Comparison of ENCODE assay signal across 38 cellular contexts in genomic region chr3:44464509-44464908, GRCh38.
"Had no signal": no experiment of that assay in that cellular context is flagged by ENCODE, and none has a peak within 500 bp of the region (broad histone marks: within the 10 kb centered on the region; RNA-seq: fewer than 3 reads in every experiment).

No MANE protein-coding gene starts in this region.

- H3K4me3 ChIP-seq: adrenal gland, ascending aorta, body of pancreas, breast epithelium, cardiac muscle cell had no signal

- H3K27ac ChIP-seq: adrenal gland, ascending aorta, body of pancreas, brain microvascular endothelial cell, breast epithelium, cardiac muscle cell had no signal

- H3K9me3 ChIP-seq: adrenal gland had no signal

- H3K27me3 ChIP-seq: adrenal gland, ascending aorta, body of pancreas, brain microvascular endothelial cell, breast epithelium, cardiac muscle cell had no signal

- H3K27me3 Mint-ChIP-seq: activated naive CD4-positive, alpha-beta T cell treated with anti-CD3 and anti-CD28 coated beads, Interleukin-2, amount 10 ng/mL, durations not matched to agents 7 days and 5 days; activated naive CD4-positive, alpha-beta T cell treated with anti-CD3 and anti-CD28 coated beads, Interleukin-2, amount 50 U/mL, for 24 hours; activated naive CD8-positive, alpha-beta T cell; activated naive CD8-positive, alpha-beta T cell treated with anti-CD3 and anti-CD28 coated beads for 36 hours; activated naive CD8-positive, alpha-beta T cell treated with anti-CD3 and anti-CD28 coated beads, Interleukin-2, amount 10 ng/mL, durations not matched to agents 7 days and 5 days; activated naive CD8-positive, alpha-beta T cell treated with anti-CD3 and anti-CD28 coated beads, Interleukin-2, amount 50 U/mL, for 24 hours; activated T-cell treated with anti-CD3 and anti-CD28 coated beads, Interleukin-2, amount 50 U/mL, for 24 hours; activated T-helper 17 cell treated with anti-CD3 and anti-CD28 coated beads, Interleukin-2, amount 50 U/mL, for 72 hours; central memory CD8-positive, alpha-beta T cell had no signal

- H3K4me1 ChIP-seq: adrenal gland, ascending aorta, body of pancreas, breast epithelium had no signal

- H3K4me1 Mint-ChIP-seq: activated naive CD8-positive, alpha-beta T cell treated with anti-CD3 and anti-CD28 coated beads for 36 hours had no signal

- ATAC-seq: activated naive CD4-positive, alpha-beta T cell treated with anti-CD3 and anti-CD28 coated beads, Interleukin-2, amount 50 U/mL, for 72 hours; activated naive CD8-positive, alpha-beta T cell treated with anti-CD3 and anti-CD28 coated beads, Interleukin-2, amount 50 U/mL, for 24 hours; activated T-cell treated with anti-CD3 and anti-CD28 coated beads, Interleukin-2, amount 50 U/mL, for 4 hours; activated T-cell treated with anti-CD3 and anti-CD28 coated beads, Interleukin-2, amount 50 U/mL, for 72 hours; activated T-helper 17 cell treated with anti-CD3 and anti-CD28 coated beads, Interleukin-2, amount 50 U/mL, for 72 hours; body of pancreas had no signal

- DNase-seq: activated effector memory CD4-positive, alpha-beta T cell treated with anti-CD3 and anti-CD28 coated beads, Interleukin-2, amount 50 U/mL, for 16 hours; activated effector memory CD4-positive, alpha-beta T cell treated with Interleukin-2 at 50 U/mL for 16 hours; activated gamma-delta T cell; activated gamma-delta T cell treated with Interleukin-2 at 50 U/mL for 16 hours; activated naive CD4-positive, alpha-beta T cell; activated naive CD4-positive, alpha-beta T cell treated with anti-CD3 and anti-CD28 coated beads for 36 hours; activated naive CD4-positive, alpha-beta T cell treated with anti-CD3 and anti-CD28 coated beads, Interleukin-2, amount 10 ng/mL, durations not matched to agents 7 days and 5 days; activated naive CD4-positive, alpha-beta T cell treated with anti-CD3 and anti-CD28 coated beads, Interleukin-2, amount 50 U/mL, for 16 hours; activated naive CD4-positive, alpha-beta T cell treated with Interleukin-2 at 50 U/mL for 16 hours; activated naive CD8-positive, alpha-beta T cell treated with anti-CD3 and anti-CD28 coated beads for 36 hours; activated naive CD8-positive, alpha-beta T cell treated with anti-CD3 and anti-CD28 coated beads, Interleukin-2, amount 10 ng/mL, durations not matched to agents 7 days and 5 days; activated naive CD8-positive, alpha-beta T cell treated with anti-CD3 and anti-CD28 coated beads, Interleukin-2, amount 50 U/mL, for 24 hours; activated T-cell treated with anti-CD3 and anti-CD28 coated beads, Interleukin-2, amount 50 U/mL, for 1 hour; activated T-cell treated with anti-CD3 and anti-CD28 coated beads, Interleukin-2, amount 50 U/mL, for 24 hours; activated T-cell treated with anti-CD3 and anti-CD28 coated beads, Interleukin-2, amount 50 U/mL, for 4 hours; activated T-cell treated with anti-CD3 and anti-CD28 coated beads, Interleukin-2, amount 50 U/mL, for 48 hours; activated T-cell treated with anti-CD3 and anti-CD28 coated beads, Interleukin-2, amount 50 U/mL, for 72 hours; adrenal gland; amniotic stem cell; amygdala; anterior cingulate cortex; aorta; body of pancreas; brain microvascular endothelial cell; caudate nucleus; central memory CD4-positive, alpha-beta T cell; cerebellar nuclear complex had no signal

- H3K4me3 Mint-ChIP-seq: activated naive CD4-positive, alpha-beta T cell treated with anti-CD3 and anti-CD28 coated beads for 36 hours; activated naive CD4-positive, alpha-beta T cell treated with anti-CD3 and anti-CD28 coated beads, Interleukin-2, amount 10 ng/mL, durations not matched to agents 7 days and 5 days; activated naive CD4-positive, alpha-beta T cell treated with anti-CD3 and anti-CD28 coated beads, Interleukin-2, amount 50 U/mL, for 24 hours; activated naive CD8-positive, alpha-beta T cell; activated naive CD8-positive, alpha-beta T cell treated with anti-CD3 and anti-CD28 coated beads for 36 hours; activated naive CD8-positive, alpha-beta T cell treated with anti-CD3 and anti-CD28 coated beads, Interleukin-2, amount 10 ng/mL, durations not matched to agents 7 days and 5 days; activated naive CD8-positive, alpha-beta T cell treated with anti-CD3 and anti-CD28 coated beads, Interleukin-2, amount 50 U/mL, for 24 hours; activated T-cell treated with anti-CD3 and anti-CD28 coated beads, Interleukin-2, amount 50 U/mL, for 24 hours; activated T-cell treated with anti-CD3 and anti-CD28 coated beads, Interleukin-2, amount 50 U/mL, for 4 hours; activated T-cell treated with anti-CD3 and anti-CD28 coated beads, Interleukin-2, amount 50 U/mL, for 72 hours; activated T-helper 1 cell treated with anti-CD3 and anti-CD28 coated beads, Interleukin-12 subunit alpha, Interleukin-12 subunit beta, Interleukin-2, Interleukin-4 antibody, amounts not matched to agents 30 ng/mL and 10 ng/mL and 1 ng/mL, durations not matched to agents 14 hours and 24 hours and 36 hours; activated T-helper 17 cell treated with anti-CD3 and anti-CD28 coated beads, Interleukin-2, amount 50 U/mL, for 72 hours; brain; central memory CD8-positive, alpha-beta T cell had no signal

- H3K27ac Mint-ChIP-seq: activated naive CD4-positive, alpha-beta T cell treated with anti-CD3 and anti-CD28 coated beads for 36 hours; activated naive CD4-positive, alpha-beta T cell treated with anti-CD3 and anti-CD28 coated beads, Interleukin-2, amount 10 ng/mL, durations not matched to agents 7 days and 5 days; activated naive CD4-positive, alpha-beta T cell treated with anti-CD3 and anti-CD28 coated beads, Interleukin-2, amount 50 U/mL, for 24 hours; activated naive CD4-positive, alpha-beta T cell treated with anti-CD3 and anti-CD28 coated beads, Interleukin-2, amount 50 U/mL, for 72 hours; activated naive CD8-positive, alpha-beta T cell; activated naive CD8-positive, alpha-beta T cell treated with anti-CD3 and anti-CD28 coated beads for 36 hours; activated naive CD8-positive, alpha-beta T cell treated with anti-CD3 and anti-CD28 coated beads, Interleukin-2, amount 10 ng/mL, durations not matched to agents 7 days and 5 days; activated naive CD8-positive, alpha-beta T cell treated with anti-CD3 and anti-CD28 coated beads, Interleukin-2, amount 50 U/mL, for 24 hours; activated T-cell treated with anti-CD3 and anti-CD28 coated beads, Interleukin-2, amount 50 U/mL, for 24 hours; activated T-cell treated with anti-CD3 and anti-CD28 coated beads, Interleukin-2, amount 50 U/mL, for 72 hours; activated T-helper 1 cell treated with anti-CD3 and anti-CD28 coated beads, Interleukin-12 subunit alpha, Interleukin-12 subunit beta, Interleukin-2, Interleukin-4 antibody, amounts not matched to agents 30 ng/mL and 10 ng/mL and 1 ng/mL, durations not matched to agents 14 hours and 24 hours and 36 hours; activated T-helper 17 cell treated with anti-CD3 and anti-CD28 coated beads, Interleukin-2, amount 50 U/mL, for 72 hours; activated T-helper 2 cell treated with anti-CD3 and anti-CD28 coated beads, Interferon-gamma antibody, Interleukin-2, Interleukin-4, amounts not matched to agents 10 μg/mL and 5 μg/mL and 100 μg/mL, durations not matched to agents 14 hours and 24 hours and 36 hours; brain had no signal

- H3K36me3 ChIP-seq: breast epithelium, cardiac muscle cell had no signal
